ENCODE assay signal across 1 cellular context in the genomic region with DNA sequence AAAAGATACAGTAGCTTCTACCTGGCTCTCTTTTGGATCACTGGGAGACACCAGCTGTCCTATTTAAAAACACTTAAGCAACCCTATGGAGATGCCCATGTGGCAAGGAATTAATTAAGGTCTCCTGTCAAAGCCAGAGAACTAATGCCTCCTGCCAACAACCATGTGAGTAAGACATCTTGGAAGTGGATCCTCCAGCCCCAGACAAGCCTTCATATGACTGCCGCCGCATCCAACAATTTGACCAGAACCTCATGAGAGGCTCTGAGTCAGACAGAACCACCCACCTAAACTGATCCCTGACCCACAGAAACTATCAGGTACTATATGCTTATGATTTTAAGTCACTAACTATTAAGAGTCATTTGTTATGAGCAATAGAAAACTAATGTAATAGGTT.
TF ChIP-seq lines count a peak whose summit lies in the region.

No MANE protein-coding gene starts in this region.

TF ChIP-seq in IMR-90, 13 proteins besides CTCF, POLR2A, EP300 and RAD21 (continued from another document):
- TF ChIP-seq MAZ (IDR thresholded peaks at IDR 0.05; ENCODE audit: borderline replicate concordance, low read depth, low read length) (no peak), RFX5 (IDR thresholded peaks at IDR 0.05; ENCODE audit: low read depth, low read length) (no peak), CEBPB (IDR thresholded peaks at IDR 0.05; ENCODE audit: low read depth, low read length) (no peak), MAFK (IDR thresholded peaks at IDR 0.05; ENCODE audit: low read depth, low read length) (no peak)
- TF ChIP-seq, protein P1, sequence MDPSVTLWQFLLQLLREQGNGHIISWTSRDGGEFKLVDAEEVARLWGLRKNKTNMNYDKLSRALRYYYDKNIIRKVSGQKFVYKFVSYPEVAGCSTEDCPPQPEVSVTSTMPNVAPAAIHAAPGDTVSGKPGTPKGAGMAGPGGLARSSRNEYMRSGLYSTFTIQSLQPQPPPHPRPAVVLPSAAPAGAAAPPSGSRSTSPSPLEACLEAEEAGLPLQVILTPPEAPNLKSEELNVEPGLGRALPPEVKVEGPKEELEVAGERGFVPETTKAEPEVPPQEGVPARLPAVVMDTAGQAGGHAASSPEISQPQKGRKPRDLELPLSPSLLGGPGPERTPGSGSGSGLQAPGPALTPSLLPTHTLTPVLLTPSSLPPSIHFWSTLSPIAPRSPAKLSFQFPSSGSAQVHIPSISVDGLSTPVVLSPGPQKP (IDR thresholded peaks at IDR 0.05; ENCODE audit: borderline replicate concordance, low read depth, low read length): no peak
